Comparison of ENCODE assay signal across 18 cellular contexts in the genomic region with DNA sequence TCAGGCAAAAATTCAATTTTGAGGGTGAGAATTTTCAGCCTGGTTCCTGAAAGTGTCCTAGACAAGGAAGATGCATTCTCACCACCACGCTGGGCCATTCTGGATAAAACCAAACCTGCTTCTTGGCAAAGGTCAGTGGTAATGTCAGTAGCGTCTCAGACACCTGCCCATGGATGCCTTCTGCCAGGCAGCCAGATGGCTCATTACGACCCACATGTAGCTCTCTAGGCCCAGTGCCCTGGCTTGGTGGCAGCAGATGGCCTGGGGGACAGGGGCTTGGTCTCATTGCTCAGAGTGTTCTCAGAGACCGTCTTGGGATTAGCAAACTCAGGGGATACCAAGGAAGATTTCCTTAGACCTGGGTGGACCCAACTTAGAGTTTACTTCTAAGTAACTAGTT.
DNase-seq lines count a peak whose midpoint lies in the region; ATAC-seq and FAIRE-seq lines count a peak whose summit lies in the region.
"Had no signal": no experiment of that assay in that cellular context is flagged by ENCODE, and none has a peak within 500 bp of the region (broad histone marks: within the 10 kb centered on the region; RNA-seq: fewer than 3 reads in every experiment).

No MANE protein-coding gene starts in this region.

- no peak overlapping the region for H3K4me3 Mint-ChIP-seq in central memory CD8-positive, alpha-beta T cell

- peak overlapping the region; percentile 96 for H3K27ac Mint-ChIP-seq in central memory CD8-positive, alpha-beta T cell (ENCODE audit: low read depth)

- peak; percentile 53 for DNase-seq in NCI-H82 (lab: John Stamatoyannopoulos, UW)
- DNase-seq in NCI-H82 treated with DMSO at 0.1 percent for 48 hours (lab: John Stamatoyannopoulos, UW; ENCODE audit: unreplicated experiment), result no peak
- DNase-seq in NCI-H2171 (lab: John Stamatoyannopoulos, UW), result peak; percentile 9
- no peak for DNase-seq in central memory CD8-positive, alpha-beta T cell (ENCODE audit: low spot score in 2 of 2)
- DNase-seq in retina, result peak; percentile 14
- DNase-seq in RCC 7860 (ENCODE audit: low spot score), result no peak
- no peak for DNase-seq in KBM-7
- DNase-seq: activated CD8-positive, alpha-beta memory T cell treated with anti-CD3 and anti-CD28 coated beads for 24 hours; effector CD4-positive, alpha-beta T cell; foreskin keratinocyte; islet precursor cell; Kasumi-1; NCI-H2029 treated with DMSO at 0.1 percent for 48 hours; sigmoid colon; T-helper 1 cell; testis had no signal

- FAIRE-seq in RCC 7860 (lab: Jason Lieb, UNC), result no peak
- FAIRE-seq: astrocyte had no signal

- ATAC-seq in central memory CD8-positive, alpha-beta T cell (replicated peaks; ENCODE audit: extremely low read depth, poor library complexity, severe bottlenecking), result no peak
- ATAC-seq in HG02678 (IDR thresholded peaks at IDR 0.05; ENCODE audit: unreplicated experiment), result no peak
- ATAC-seq: foreskin keratinocyte had no signal

- H3K27me3 Mint-ChIP-seq in central memory CD8-positive, alpha-beta T cell, result no peaks in the 10 kb centered on the region

- H3K9me3 Mint-ChIP-seq in central memory CD8-positive, alpha-beta T cell, result no peaks in the 10 kb centered on the region

- peaks cover 52% of the 10 kb centered on the region for H3K4me1 Mint-ChIP-seq in central memory CD8-positive, alpha-beta T cell

- peaks cover 24% of the 10 kb centered on the region for H3K36me3 Mint-ChIP-seq in central memory CD8-positive, alpha-beta T cell (ENCODE audit: insufficient read depth)

- in situ Hi-C loops in KBM-7 (cut with MboI; ENCODE audit: low pct_unique_long_range_greater_than_20kb, low sequenced_read_pairs), result no loop called here

Comparison
In these comparisons a context has a peak if more than half of its experiments do, and no peak if none do; other contexts are left out.
1. DNase-seq: peak in NCI-H82 (single experiment), NCI-H2171 (single experiment) and retina (single experiment); none in NCI-H82 treated with DMSO at 0.1 percent for 48 hours (single experiment), central memory CD8-positive, alpha-beta T cell (0 of 2), RCC 7860 (single experiment) and KBM-7 (single experiment).